In genomic region chr2:73253901-73254300, GRCh38 we compare ENCODE assay signal across 11 cellular contexts. TPM values are rescaled to one million over a fixed set of nuclear protein-coding genes. Genes with fewer than 3 reads are reported as not detected.
DNase-seq lines count a peak whose midpoint lies in the region; ATAC-seq, FAIRE-seq and TF ChIP-seq lines count a peak whose summit lies in the region.
"Had no signal": no experiment of that assay in that cellular context is flagged by ENCODE, and none has a peak within 500 bp of the region (broad histone marks: within the 10 kb centered on the region; RNA-seq: fewer than 3 reads in every experiment).

No MANE protein-coding gene starts in this region.

- no peak overlapping the region for H3K9ac ChIP-seq in K562 (ENCODE audit: insufficient read depth in 1 of 2, low read depth in 2 of 2, low read length in 2 of 2)

- H3K36me3 ChIP-seq in K562 (ENCODE audit: control insufficient read depth, insufficient read depth, low read length), result peaks cover 59% of the 10 kb centered on the region
- peaks cover 0 to 32% (median 14%) of the 10 kb centered on the region in 4 donors for H3K36me3 ChIP-seq in transverse colon

- TF ChIP-seq EP300 in K562 (IDR thresholded peaks at IDR 0.05; ENCODE audit: low read length) (no peak), transverse colon (IDR thresholded peaks at IDR 0.05; ENCODE audit: low read depth) (no peak)

- TF ChIP-seq RAD21 in K562 (CRISPR knock-in tag; conservative IDR thresholded peaks at IDR 0.05 in 1 of 2, IDR thresholded peaks at IDR 0.05 in 1 of 2), result no peak

- in situ Hi-C loops in GM13976 (cut with MboI; ENCODE audit: low sequenced_read_pairs, unreplicated experiment), result no loop called here
- in situ Hi-C loops in K562 (cut with MboI), result no loop called here
- in situ Hi-C loops in transverse colon (cut with MboI; ENCODE audit: low pct_ligation_motif_present in 1 of 4, low pct_unique_long_range_greater_than_20kb in 1 of 4, low sequenced_read_pairs in 3 of 4), result no loop called here

- H3K9me3 ChIP-seq in K562 (replicated peaks; ENCODE audit: control insufficient read depth, insufficient read depth, low read depth, low read length) (no peaks in the 10 kb centered on the region), transverse colon (no peaks in the 10 kb centered on the region)
- H3K9me3 ChIP-seq: testis had no signal

- H3K4me3 ChIP-seq in K562 (no peak overlapping the region), transverse colon (no peak overlapping the region)
- H3K4me3 ChIP-seq: testis had no signal

- H3K4me2 ChIP-seq in K562 (ENCODE audit: insufficient read depth, low read length), result no peak overlapping the region

- no TSS peak for BruUV-seq in K562 (replicated peaks; lab: Mats Ljungman, UMichigan)

- POLR2A ChIA-PET in K562 (lab: Yijun Ruan, JAX), result interaction anchor here (0.6 to 1.8 kb wide), 7 partner anchors 9 to 748 kb away, joined by 3 to 9 read pairs (median 5); partner anchors contain the start of genes CCT7 and PRADC1

- 75% methylated on average over 3 of the region's 3 CpGs for WGBS in K562 (ENCODE audit: insufficient coverage, low coverage, missing lambda C conversion rate)
- 91% methylated on average over 3 of the region's 3 CpGs; no CpG with 5 or more reads in 1 of the 2 donors for WGBS in transverse colon (ENCODE audit: low coverage in 1 of 2), 2 donors

- FAIRE-seq in K562 (lab: Jason Lieb, UNC), result no peak

- TF ChIP-seq POLR2A in K562 (conservative IDR thresholded peaks at IDR 0.05) (0 out of 2 replicates have a peak, but pooled peaks have one; percentile 17), transverse colon (IDR thresholded peaks at IDR 0.05) (no peak)

- no peaks in the 10 kb centered on the region for H3K9me1 ChIP-seq in K562 (ENCODE audit: control insufficient read depth, insufficient read depth, low read length)

- DNase-seq in GM13976 (ENCODE audit: low spot score) (peak; percentile 41), NOMO-1 treated with dmso at 0.1 percent for 144 hours (lab: John Stamatoyannopoulos, UW; ENCODE audit: unreplicated experiment) (peak; percentile 30), K562 (ENCODE audit: extremely low read depth in 1 of 4, low spot score in 3 of 4) (peak in 2 of 4 experiments; percentile 32 to 52), activated gamma-delta T cell (lab: John Stamatoyannopoulos, UW) (no peak), NCI-H1694 (lab: John Stamatoyannopoulos, UW) (no peak), transverse colon (no peak)
- DNase-seq: activated B cell treated with CpG ODN at 0.5 μM for 24 hours; central memory CD4-positive, alpha-beta T cell; testis had no signal

- no peaks in the 10 kb centered on the region for H3K79me2 ChIP-seq in K562 (ENCODE audit: control insufficient read depth, insufficient read depth, low read length)

- ATAC-seq in K562, result peak; percentile 31

- no peak overlapping the region for H3K27ac ChIP-seq in K562 (ENCODE audit: extremely low read depth, low read depth, low read length)
- no peak overlapping the region for H3K27ac ChIP-seq in transverse colon
- H3K27ac ChIP-seq: testis had no signal

- H3K4me1 ChIP-seq in K562 (replicated peaks in 1 of 2; ENCODE audit: control insufficient read depth in 2 of 2, insufficient read depth in 2 of 2, low read length in 2 of 2) (peaks cover 0 to 15% of the 10 kb centered on the region in 2 experiments; a peak in 3 of 5 replicates), transverse colon (no peaks in the 10 kb centered on the region)

- CTCF ChIA-PET in K562 (lab: Yijun Ruan, JAX; ENCODE audit: low intra/inter-chr PET ratio), result no interaction called here

- TF ChIP-seq CTCF in GM13976 (IDR thresholded peaks at IDR 0.05; ENCODE audit: borderline replicate concordance, control extremely low read depth, extremely low read depth, insufficient read depth, missing control alignments), result no peak
- no peak for TF ChIP-seq CTCF in K562 (IDR thresholded peaks at IDR 0.05 in 2 of 3, conservative IDR thresholded peaks at IDR 0.05 in 1 of 3; ENCODE audit: insufficient read depth in 2 of 3, low read depth in 1 of 3, low read length in 3 of 3)
- TF ChIP-seq CTCF in transverse colon (IDR thresholded peaks at IDR 0.05), result no peak

- peaks cover 6% of the 10 kb centered on the region; the same call in 1 of the 2 replicates for H4K20me1 ChIP-seq in K562 (replicated peaks; ENCODE audit: control insufficient read depth, insufficient read depth, low read length)

- H2AFZ ChIP-seq in K562 (ENCODE audit: low read depth, low read length), result no peak overlapping the region

- intact Hi-C loops in K562 (cut with micrococcal nuclease) (loop anchor here (10.0 kb wide), 1 partner anchor 269 kb away; no protein-coding TSS in a partner anchor), transverse colon (cut with DNase I; ENCODE audit: low total_unique reads) (no loop called here)

- H3K27me3 ChIP-seq in K562 (ENCODE audit: control insufficient read depth in 2 of 2, insufficient read depth in 2 of 2, low read length in 2 of 2), result no peaks in the 10 kb centered on the region
- no peaks in the 10 kb centered on the region for H3K27me3 ChIP-seq in transverse colon
- H3K27me3 ChIP-seq: testis had no signal

RNA-seq across cellular contexts. Expression of gene CCT7, which starts 19.8 kb away (rescaled TPM):
- 147 and 196 TPM in 2 replicates for total RNA-seq in K562 (2011; cell fraction: chromatin; rRNA removed; ENCODE audit: low replicate concordance)
- 171 and 174 TPM in 2 replicates for total RNA-seq in K562 (2011; cell fraction: nucleolus; rRNA removed)
- 140 and 154 TPM in 2 replicates for total RNA-seq in K562 (2011; cell fraction: nucleoplasm; rRNA removed)
- total RNA-seq in K562 (2014; rRNA removed), result 638 and 695 TPM in 2 replicates
- total RNA-seq in K562 (2014; rRNA removed; fragmentation: Illumina TruSeq; extraction: Trizol), result 579 and 592 TPM in 2 replicates
- 599 and 679 TPM in 2 replicates for total RNA-seq in K562 (2015; rRNA removed; fragmentation: Illumina TruSeq; extraction: Trizol)
- 647 and 659 TPM in 2 replicates for total RNA-seq in K562 (2021)
- polyA plus RNA-seq in K562 (2011; rRNA removed), result 366 and 847 TPM in 2 replicates
- polyA plus RNA-seq in K562 (2011; cell fraction: cytosol; rRNA removed), result 404 and 796 TPM in 2 replicates
- 126 and 224 TPM in 2 replicates for polyA plus RNA-seq in K562 (2011; cell fraction: nucleus; rRNA removed)
- 329 and 1,243 TPM in 2 replicates for polyA plus RNA-seq in K562 (2012)
- polyA plus RNA-seq in K562 (2014; fragmentation: Illumina TruSeq; extraction: Trizol), result 833 and 856 TPM in 2 replicates
- polyA plus RNA-seq in K562 (2014; fragmentation: Nextera tagmentation; extraction: Ambion mirVana), result 100 to 1,000 TPM; 326 to 587 TPM
- polyA plus RNA-seq in K562 (2014; rRNA removed), result 625 and 697 TPM in 2 replicates
- 536 and 870 TPM in 2 replicates for polyA minus RNA-seq in K562 (2011; rRNA and poly(A)+ RNA removed)
- 230 and 274 TPM in 2 replicates for polyA minus RNA-seq in K562 (2011; cell fraction: cytosol; rRNA and poly(A)+ RNA removed)
- 90.9 and 94.3 TPM in 2 replicates for polyA minus RNA-seq in K562 (2011; cell fraction: nucleus; rRNA and poly(A)+ RNA removed)
- total RNA-seq in transverse colon, result 100 to 1,000 TPM in 3 of 4 donors, 10 to 100 TPM in 1; 87.9 to 171 (median 116) TPM

RNA-seq across cellular contexts. Expression of gene PRADC1, which starts 20.9 kb away (rescaled TPM):
- total RNA-seq in K562 (2011; cell fraction: chromatin; rRNA removed; ENCODE audit: low replicate concordance), result 11.4 and 34.2 TPM in 2 replicates
- total RNA-seq in K562 (2011; cell fraction: nucleolus; rRNA removed), result 47.5 and 50.4 TPM in 2 replicates
- 38.3 and 45.1 TPM in 2 replicates for total RNA-seq in K562 (2011; cell fraction: nucleoplasm; rRNA removed)
- total RNA-seq in K562 (2014; rRNA removed) (43.1 and 47.4 TPM in 2 replicates), K562 (2014; rRNA removed; fragmentation: Illumina TruSeq; extraction: Trizol) (26.1 and 32.9 TPM in 2 replicates), K562 (2015; rRNA removed; fragmentation: Illumina TruSeq; extraction: Trizol) (33.8 and 33.9 TPM in 2 replicates), K562 (2021) (36.3 and 41.2 TPM in 2 replicates), transverse colon (10 to 100 TPM; 44.3 to 77.1 (median 61.8) TPM)
- polyA plus RNA-seq in K562 (2011; rRNA removed) (23.3 and 34.2 TPM in 2 replicates), K562 (2014; fragmentation: Illumina TruSeq; extraction: Trizol) (36.1 and 38.5 TPM in 2 replicates), K562 (2014; fragmentation: Nextera tagmentation; extraction: Ambion mirVana) (10 to 100 TPM in 1 of 2 experiments, 1 to 10 TPM in 1; 7.3 to 10.7 TPM), K562 (2014; rRNA removed) (40.9 and 43.1 TPM in 2 replicates)
- polyA plus RNA-seq in K562 (2011; cell fraction: cytosol; rRNA removed), result 27.5 and 84.8 TPM in 2 replicates
- polyA plus RNA-seq in K562 (2011; cell fraction: nucleus; rRNA removed), result 13.6 and 23.0 TPM in 2 replicates
- polyA plus RNA-seq in K562 (2012), result 34.4 and 39.4 TPM in 2 replicates
- 9.2 and 20.3 TPM in 2 replicates for polyA minus RNA-seq in K562 (2011; rRNA and poly(A)+ RNA removed)
- polyA minus RNA-seq in K562 (2011; cell fraction: cytosol; rRNA and poly(A)+ RNA removed), result 9.3 and 18.8 TPM in 2 replicates
- 6.7 and 7.3 TPM in 2 replicates for polyA minus RNA-seq in K562 (2011; cell fraction: nucleus; rRNA and poly(A)+ RNA removed)

RNA-seq across cellular contexts. Expression of gene FBXO41, which starts 30.4 kb away (rescaled TPM):
- 9.4 and 23.0 TPM in 2 replicates for total RNA-seq in K562 (2011; cell fraction: chromatin; rRNA removed; ENCODE audit: low replicate concordance)
- total RNA-seq in K562 (2011; cell fraction: nucleolus; rRNA removed), result 12.6 and 13.2 TPM in 2 replicates
- 9.8 and 10.7 TPM in 2 replicates for total RNA-seq in K562 (2011; cell fraction: nucleoplasm; rRNA removed)
- total RNA-seq in K562 (2014; rRNA removed), result 3.5 and 4.8 TPM in 2 replicates
- total RNA-seq in K562 (2014; rRNA removed; fragmentation: Illumina TruSeq; extraction: Trizol), result 1.5 and 1.9 TPM in 2 replicates
- 1.4 and 1.9 TPM in 2 replicates for total RNA-seq in K562 (2015; rRNA removed; fragmentation: Illumina TruSeq; extraction: Trizol)
- 7.7 and 8.2 TPM in 2 replicates for total RNA-seq in K562 (2021)
- polyA plus RNA-seq in K562 (2011; rRNA removed), result 5.5 and 6.1 TPM in 2 replicates
- 5.6 and 7.1 TPM in 2 replicates for polyA plus RNA-seq in K562 (2011; cell fraction: cytosol; rRNA removed)
- 26.4 and 47.6 TPM in 2 replicates for polyA plus RNA-seq in K562 (2011; cell fraction: nucleus; rRNA removed)
- polyA plus RNA-seq in K562 (2012), result 3.4 and 4.5 TPM in 2 replicates
- 4.1 and 4.4 TPM in 2 replicates for polyA plus RNA-seq in K562 (2014; fragmentation: Illumina TruSeq; extraction: Trizol)
- under 1 TPM; 0.21 to 0.36 TPM for polyA plus RNA-seq in K562 (2014; fragmentation: Nextera tagmentation; extraction: Ambion mirVana)
- polyA plus RNA-seq in K562 (2014; rRNA removed), result 6.8 and 7.1 TPM in 2 replicates
- 3.4 and 4.9 TPM in 2 replicates for polyA minus RNA-seq in K562 (2011; rRNA and poly(A)+ RNA removed)
- polyA minus RNA-seq in K562 (2011; cell fraction: cytosol; rRNA and poly(A)+ RNA removed), result 3.2 and 5.6 TPM in 2 replicates
- 8.7 and 9.3 TPM in 2 replicates for polyA minus RNA-seq in K562 (2011; cell fraction: nucleus; rRNA and poly(A)+ RNA removed)
- total RNA-seq in transverse colon, result 1 to 10 TPM; 1.4 to 10.0 (median 5.7) TPM

RNA-seq across cellular contexts. Expression of gene EGR4, which starts 39.4 kb away (rescaled TPM):
- total RNA-seq in K562 (2011; cell fraction: chromatin; rRNA removed; ENCODE audit: low replicate concordance), result not detected in 2 replicates
- total RNA-seq in K562 (2011; cell fraction: nucleolus; rRNA removed), result not detected in 2 replicates
- total RNA-seq in K562 (2011; cell fraction: nucleoplasm; rRNA removed), result not detected in 2 replicates
- not detected in 2 replicates for total RNA-seq in K562 (2014; rRNA removed)
- total RNA-seq in K562 (2014; rRNA removed; fragmentation: Illumina TruSeq; extraction: Trizol), result not detected in 2 replicates
- total RNA-seq in K562 (2015; rRNA removed; fragmentation: Illumina TruSeq; extraction: Trizol), result not detected in 2 replicates
- total RNA-seq in K562 (2021), result not detected in 2 replicates
- not detected in 2 replicates for polyA plus RNA-seq in K562 (2011; rRNA removed)
- not detected in 2 replicates for polyA plus RNA-seq in K562 (2011; cell fraction: cytosol; rRNA removed)
- polyA plus RNA-seq in K562 (2011; cell fraction: nucleus; rRNA removed), result not detected in 2 replicates
- polyA plus RNA-seq in K562 (2012), result not detected in 2 replicates
- polyA plus RNA-seq in K562 (2014; fragmentation: Illumina TruSeq; extraction: Trizol), result not detected in 2 replicates
- polyA plus RNA-seq in K562 (2014; fragmentation: Nextera tagmentation; extraction: Ambion mirVana), result not detected
- polyA plus RNA-seq in K562 (2014; rRNA removed), result not detected in 2 replicates
- not detected in 2 replicates for polyA minus RNA-seq in K562 (2011; rRNA and poly(A)+ RNA removed)
- polyA minus RNA-seq in K562 (2011; cell fraction: cytosol; rRNA and poly(A)+ RNA removed), result not detected in 2 replicates
- not detected in 2 replicates for polyA minus RNA-seq in K562 (2011; cell fraction: nucleus; rRNA and poly(A)+ RNA removed)
- total RNA-seq in transverse colon, result not detected
- total RNA-seq: activated B cell treated with CpG ODN at 0.5 μM for 24 hours, OCI-LY7 had no signal
- polyA plus RNA-seq: BJ had no signal

RNA-seq across cellular contexts. Expression of gene SMYD5, which starts 39.9 kb away (rescaled TPM):
- 42.1 and 110 TPM in 2 replicates for total RNA-seq in K562 (2011; cell fraction: chromatin; rRNA removed; ENCODE audit: low replicate concordance)
- 65.9 and 71.5 TPM in 2 replicates for total RNA-seq in K562 (2011; cell fraction: nucleolus; rRNA removed)
- total RNA-seq in K562 (2011; cell fraction: nucleoplasm; rRNA removed), result 61.0 and 61.4 TPM in 2 replicates
- total RNA-seq in K562 (2014; rRNA removed) (32.0 and 39.5 TPM in 2 replicates), K562 (2014; rRNA removed; fragmentation: Illumina TruSeq; extraction: Trizol) (27.8 and 30.7 TPM in 2 replicates), K562 (2015; rRNA removed; fragmentation: Illumina TruSeq; extraction: Trizol) (34.7 and 37.2 TPM in 2 replicates), K562 (2021) (43.4 and 44.4 TPM in 2 replicates), transverse colon (10 to 100 TPM in 3 of 4 donors, 1 to 10 TPM in 1; 6.4 to 16.1 (median 13.4) TPM)
- polyA plus RNA-seq in K562 (2011; rRNA removed) (32.8 and 46.7 TPM in 2 replicates), K562 (2014; fragmentation: Illumina TruSeq; extraction: Trizol) (49.9 and 56.8 TPM in 2 replicates), K562 (2014; fragmentation: Nextera tagmentation; extraction: Ambion mirVana) (10 to 100 TPM; 11.4 to 20.8 TPM), K562 (2014; rRNA removed) (31.7 and 51.6 TPM in 2 replicates)
- polyA plus RNA-seq in K562 (2011; cell fraction: cytosol; rRNA removed), result 31.4 and 48.2 TPM in 2 replicates
- polyA plus RNA-seq in K562 (2011; cell fraction: nucleus; rRNA removed), result 43.5 and 96.9 TPM in 2 replicates
- 30.6 and 31.1 TPM in 2 replicates for polyA plus RNA-seq in K562 (2012)
- polyA minus RNA-seq in K562 (2011; rRNA and poly(A)+ RNA removed), result 19.6 and 36.4 TPM in 2 replicates
- 9.3 and 21.5 TPM in 2 replicates for polyA minus RNA-seq in K562 (2011; cell fraction: cytosol; rRNA and poly(A)+ RNA removed)
- 23.3 and 27.6 TPM in 2 replicates for polyA minus RNA-seq in K562 (2011; cell fraction: nucleus; rRNA and poly(A)+ RNA removed)

Comparison
In these comparisons a context has a peak if more than half of its experiments do, and no peak if none do; other contexts are left out.
1. DNase-seq: peak in GM13976 (single experiment) and NOMO-1 treated with dmso at 0.1 percent for 144 hours (single experiment); none in activated gamma-delta T cell (single experiment), NCI-H1694 (single experiment) and transverse colon (single experiment).